Comparison of ENCODE assay signal across 8 cellular contexts in the genomic region with DNA sequence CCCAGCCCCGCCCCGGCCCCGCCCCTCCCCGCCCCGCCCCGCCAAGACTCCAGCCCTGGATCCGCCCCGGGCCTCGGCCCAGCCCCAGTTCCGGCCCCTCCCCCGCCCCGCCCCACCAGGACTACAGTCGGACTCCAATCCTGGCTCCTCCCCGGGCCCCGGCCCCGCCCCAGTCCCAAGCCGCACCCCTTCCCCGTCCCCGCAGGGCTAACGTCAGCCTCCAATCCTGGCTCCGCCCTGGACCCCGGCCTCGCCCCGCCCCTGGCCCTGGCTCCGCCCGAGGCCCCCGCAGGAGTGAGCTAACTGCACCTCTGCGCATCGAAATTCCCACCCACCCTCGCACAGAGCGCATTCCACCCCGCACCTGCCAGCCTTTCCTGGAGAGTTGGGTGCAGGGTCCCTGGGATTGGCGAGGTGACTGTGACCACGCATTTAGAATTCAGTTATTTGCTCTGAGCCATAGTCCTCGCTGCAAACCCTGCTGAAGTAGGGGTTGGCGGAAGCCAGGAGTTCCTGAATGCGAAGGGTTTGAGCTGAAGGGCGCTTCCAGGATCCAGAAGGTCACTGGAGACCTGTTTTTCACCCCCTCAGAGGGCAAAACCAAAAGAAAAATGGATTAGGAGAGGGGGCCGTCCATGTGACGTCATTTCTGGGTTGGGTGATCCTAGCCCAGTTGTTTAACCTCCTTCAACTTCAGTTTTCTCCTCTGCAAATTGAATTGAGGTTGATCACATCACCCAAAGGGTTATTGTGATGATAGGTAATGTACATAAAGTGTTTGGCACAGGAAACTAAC. TPM values are rescaled to one million over a fixed set of nuclear protein-coding genes. Genes with fewer than 3 reads are reported as not detected.
A peak's percentile ranks its signal among the peaks of the same experiment; 100 is the strongest.
DNase-seq lines count a peak whose midpoint lies in the region; ATAC-seq and TF ChIP-seq lines count a peak whose summit lies in the region.

No MANE protein-coding gene starts in this region.

- H3K4me3 ChIP-seq in lower leg skin (ENCODE audit: low read depth, poor library complexity, severe bottlenecking) = peak overlapping the region; percentile 22

- 5 to 6% methylated on average over 16 to 19 of the region's 40 CpGs for WGBS in lower leg skin, 2 donors

- intact Hi-C loops in lower leg skin (cut with DNase I; ENCODE audit: low total_unique reads) = no loop called here

- no peak for TF ChIP-seq POLR2A in lower leg skin (IDR thresholded peaks at IDR 0.05)

- no peak for TF ChIP-seq CTCF in lower leg skin (IDR thresholded peaks at IDR 0.05)

- DNase-seq in C1 segment of cervical spinal cord (lab: John Stamatoyannopoulos, UW) = peak; percentile 81 to 99 (median 95)
- DNase-seq in NCI-H748 treated with DMSO at 0.1 percent for 48 hours (lab: John Stamatoyannopoulos, UW) = peak; percentile 85
- DNase-seq in activated CD4-positive, alpha-beta T cell treated with anti-CD3 and anti-CD28 coated beads, Interleukin-2, amount 50 U/mL, for 48 hours = peak; percentile 99 to 100
- DNase-seq in dermis microvascular lymphatic vessel endothelial cell (ENCODE audit: low read depth in 2 of 2) = peak; percentile 79 to 93
- DNase-seq in lower leg skin (ENCODE audit: low spot score in 2 of 2) = peak; percentile 96 to 99
- DNase-seq in stimulated activated CD4-positive, alpha-beta T cell treated with anti-CD3 and anti-CD28 coated beads, Interleukin-4, amount 100 ng/mL, for 24 hours = peak; percentile 97

- peak; percentile 84 for ATAC-seq in GM19372 (IDR thresholded peaks at IDR 0.05; ENCODE audit: low read depth, unreplicated experiment)
- peak; percentile 75 for ATAC-seq in HG03520 (IDR thresholded peaks at IDR 0.05; ENCODE audit: unreplicated experiment)

RNA-seq across cellular contexts. Expression of gene IGSF8, which starts 0.6 kb away (rescaled TPM):
- 5.6 and 9.2 TPM in 2 replicates for total RNA-seq in dermis microvascular lymphatic vessel endothelial cell
- total RNA-seq in lower leg skin = 10 to 100 TPM; 44.5 to 74.5 (median 54.9) TPM

RNA-seq across cellular contexts. Expression of gene ATP1A2, which starts 16.5 kb away (rescaled TPM):
- not detected in 2 replicates for total RNA-seq in dermis microvascular lymphatic vessel endothelial cell
- 1 to 10 TPM; 1.1 to 5.8 (median 5.0) TPM for total RNA-seq in lower leg skin

RNA-seq across cellular contexts. Expression of gene KCNJ9, which starts 17.7 kb away (rescaled TPM):
- not detected in 2 replicates for total RNA-seq in dermis microvascular lymphatic vessel endothelial cell
- under 1 TPM in 1 of 4 donors, not detected in 3; 0.12 TPM for total RNA-seq in lower leg skin

RNA-seq across cellular contexts. Expression of gene KCNJ10, which starts 29.1 kb away (rescaled TPM):
- not detected in 2 replicates for total RNA-seq in dermis microvascular lymphatic vessel endothelial cell
- total RNA-seq in lower leg skin = not detected

RNA-seq across cellular contexts. Expression of gene ATP1A4, which starts 52.4 kb away (rescaled TPM):
- total RNA-seq in dermis microvascular lymphatic vessel endothelial cell (not detected in 2 replicates), lower leg skin (under 1 TPM in 1 of 4 donors, not detected in 3; 0.32 TPM)

Comparison
In these comparisons a context has a peak if more than half of its experiments do, and no peak if none do; other contexts are left out.
1. Peak in every context shown above with its lines: DNase-seq, ATAC-seq and H3K4me3 ChIP-seq.